ENCODE assay signal across 15 cellular contexts in genomic region chr2:149924549-149925213, GRCh38.
A peak's percentile ranks its signal among the peaks of the same experiment; 100 is the strongest.
DNase-seq lines count a peak whose midpoint lies in the region; ATAC-seq, FAIRE-seq and TF ChIP-seq lines count a peak whose summit lies in the region.
"Had no signal": no experiment of that assay in that cellular context is flagged by ENCODE, and none has a peak within 500 bp of the region (broad histone marks: within the 10 kb centered on the region; RNA-seq: fewer than 3 reads in every experiment).

No MANE protein-coding gene starts in this region.

- H3K36me3 ChIP-seq in endodermal cell (ENCODE audit: control insufficient read depth, insufficient read depth, low read length): no peaks in the 10 kb centered on the region
- H3K36me3 ChIP-seq: MG63 had no signal

- H3K9ac ChIP-seq in endodermal cell (ENCODE audit: extremely low read depth, low read length, poor library complexity, severe bottlenecking): no peak overlapping the region
- H3K9ac ChIP-seq: KMS-11 had no signal

- intact Hi-C loops in cardiac septum (cut with DNase I): no loop called here

- DNase-seq in AG04450 (ENCODE audit: low read depth, low spot score) (no peak), H54 (ENCODE audit: insufficient read length, low spot score) (no peak), RCC 7860 (ENCODE audit: low spot score) (peak; percentile 8), foreskin keratinocyte (peak; percentile 78 to 92), endodermal cell (no peak), DMS79 (lab: John Stamatoyannopoulos, UW) (no peak), cardiac septum (ENCODE audit: low spot score) (no peak)
- DNase-seq: C1 segment of cervical spinal cord, MG63, NCI-H1092, NCI-H226, NCI-H524 treated with DMSO at 0.1 percent for 48 hours, SHP77 treated with DMSO at 0.1 percent for 48 hours had no signal

- H3K4me3 Mint-ChIP-seq in endodermal cell: no peak overlapping the region

- ATAC-seq in foreskin keratinocyte (peak; percentile 79), HG03521 (IDR thresholded peaks at IDR 0.05; ENCODE audit: unreplicated experiment) (no peak)

- H3K36me3 Mint-ChIP-seq in endodermal cell (ENCODE audit: low read depth): no peaks in the 10 kb centered on the region

- H3K27ac Mint-ChIP-seq in endodermal cell: no peak overlapping the region

- H3K27ac ChIP-seq in AG04450 (ENCODE audit: low read depth, low read length) (no peak overlapping the region), foreskin keratinocyte (peak overlapping the region; percentile 73), endodermal cell (ENCODE audit: low read depth, low read length) (no peak overlapping the region)
- H3K27ac ChIP-seq: KMS-11 had no signal

- peaks cover 5% of the 10 kb centered on the region for H3K9me3 Mint-ChIP-seq in endodermal cell

- no peak for TF ChIP-seq POLR2A in H54 (IDR thresholded peaks at IDR 0.05; ENCODE audit: low read depth, low read length)

- TF ChIP-seq CTCF in AG04450 (IDR thresholded peaks at IDR 0.05; ENCODE audit: low read depth, low read length): 0 out of 2 replicates have a peak, but pooled peaks have one; percentile 3
- peak; percentile 52 for TF ChIP-seq CTCF in foreskin keratinocyte (conservative IDR thresholded peaks at IDR 0.05)
- no peak for TF ChIP-seq CTCF in endodermal cell (conservative IDR thresholded peaks at IDR 0.05)

- POLR2A ChIA-PET in AG04450 (lab: Yijun Ruan, JAX): no interaction called here

- peaks cover 3% of the 10 kb centered on the region for H3K4me1 Mint-ChIP-seq in endodermal cell

- H3K4me3 ChIP-seq in AG04450 (ENCODE audit: low read depth, low read length) (no peak overlapping the region), endodermal cell (ENCODE audit: low read length) (no peak overlapping the region)
- H3K4me3 ChIP-seq: MG63 had no signal

- H3K4me1 ChIP-seq in foreskin keratinocyte (peaks cover 12% of the 10 kb centered on the region), endodermal cell (ENCODE audit: control insufficient read depth, insufficient read depth, low read length) (no peaks in the 10 kb centered on the region)

- H3K9me3 ChIP-seq in AG04450 (ENCODE audit: control insufficient read depth, insufficient read depth, low read length) (no peaks in the 10 kb centered on the region), endodermal cell (ENCODE audit: control insufficient read depth, low read length) (peaks cover 14% of the 10 kb centered on the region)

- 94 to 100% methylated on average over 3 of the region's 3 CpGs for WGBS in endodermal cell (ENCODE audit: insufficient coverage in 1 of 2, insufficient read length in 1 of 2), 2 experiments

- CTCF ChIA-PET in AG04450 (lab: Charles Lee): no interaction called here

- H3K27me3 ChIP-seq in AG04450 (ENCODE audit: control insufficient read depth, insufficient read depth, low read length) (no peaks in the 10 kb centered on the region), foreskin keratinocyte (no peaks in the 10 kb centered on the region), endodermal cell (ENCODE audit: control insufficient read depth, insufficient read depth, low read length, poor library complexity, severe bottlenecking) (peaks cover 19% of the 10 kb centered on the region)
- H3K27me3 ChIP-seq: MG63 had no signal

- H3K27me3 Mint-ChIP-seq in endodermal cell (ENCODE audit: insufficient read depth): peaks cover 10% of the 10 kb centered on the region

- FAIRE-seq in H54 (lab: Jason Lieb, UNC) (peak; percentile 75), RCC 7860 (lab: Jason Lieb, UNC) (no peak)

Comparison
In these comparisons a context has a peak if more than half of its experiments do, and no peak if none do; other contexts are left out.
1. DNase-seq: peak in RCC 7860 (single experiment) and foreskin keratinocyte (2 of 2); none in AG04450 (single experiment), H54 (single experiment), endodermal cell (single experiment), DMS79 (single experiment) and cardiac septum (single experiment).